ENCODE assay signal across 17 cellular contexts in genomic region chr9:14343236-14343947, GRCh38. TPM values are rescaled to one million over a fixed set of nuclear protein-coding genes. Genes with fewer than 3 reads are reported as not detected.
DNase-seq lines count a peak whose midpoint lies in the region; ATAC-seq and TF ChIP-seq lines count a peak whose summit lies in the region.
"Had no signal": no experiment of that assay in that cellular context is flagged by ENCODE, and none has a peak within 500 bp of the region (broad histone marks: within the 10 kb centered on the region; RNA-seq: fewer than 3 reads in every experiment).

No MANE protein-coding gene starts in this region.

- H3K27me3 Mint-ChIP-seq in CD8-positive, alpha-beta T cell (ENCODE audit: low read depth), result peaks cover 36% of the 10 kb centered on the region

- intact Hi-C loops in esophagus muscularis mucosa (cut with DNase I), result no loop called here
- intact Hi-C loops in CD8-positive, alpha-beta T cell (cut with DNase I, micrococcal nuclease), result loop anchor here in 1 of 2 experiments (10.0 kb wide), 1 partner anchor 59 kb away; no protein-coding TSS in a partner anchor

- CTCF ChIA-PET in RWPE1 (lab: Yijun Ruan, JAX), result no interaction called here
- CTCF ChIA-PET in CD8-positive, alpha-beta T cell (lab: Charles Lee), result no interaction called here

- 31% methylated on average over 4 of the region's 4 CpGs for WGBS in esophagus muscularis mucosa

- peak overlapping the region in 2 of 3 donors; percentile 80 to 81 for H3K9ac ChIP-seq in skeletal muscle tissue (ENCODE audit: low read depth in 1 of 3, low read length in 3 of 3)

- H3K36me3 Mint-ChIP-seq in CD8-positive, alpha-beta T cell, result no peaks in the 10 kb centered on the region
- H3K36me3 Mint-ChIP-seq: brain had no signal

- DNase-seq in DMS 273 (lab: John Stamatoyannopoulos, UW; ENCODE audit: unreplicated experiment), result peak; percentile 10
- DNase-seq in DMS 273 treated with DMSO at 0.1 percent for 48 hours (lab: John Stamatoyannopoulos, UW), result no peak
- peak; percentile 63 for DNase-seq in NCI-H2196 treated with DMSO at 0.1 percent for 48 hours (lab: John Stamatoyannopoulos, UW; ENCODE audit: unreplicated experiment)
- no peak for DNase-seq in esophagus muscularis mucosa (ENCODE audit: extremely low spot score)
- DNase-seq in NCI-H2107 (lab: John Stamatoyannopoulos, UW), result no peak
- no peak for DNase-seq in RWPE1 (ENCODE audit: low spot score)
- DNase-seq in CD8-positive, alpha-beta T cell, result no peak
- DNase-seq: activated CD8-positive, alpha-beta T cell treated with anti-CD3 and anti-CD28 coated beads, Interleukin-2, amount 10 ng/mL, durations not matched to agents 7 days and 5 days; activated gamma-delta T cell; NCI-H1048; SIG-M5; stimulated activated CD4-positive, alpha-beta T cell treated with anti-CD3 and anti-CD28 coated beads, Interleukin-4, amount 100 ng/mL, for 24 hours; T-helper 9 cell had no signal

- no peak overlapping the region for H3K27ac Mint-ChIP-seq in CD8-positive, alpha-beta T cell
- H3K27ac Mint-ChIP-seq: activated CD8-positive, alpha-beta T cell treated with anti-CD3 and anti-CD28 coated beads, Interleukin-2, amount 10 ng/mL, durations not matched to agents 7 days and 5 days; brain; nephron had no signal

- H3K9me3 ChIP-seq in esophagus muscularis mucosa (no peaks in the 10 kb centered on the region), skeletal muscle tissue (ENCODE audit: control insufficient read depth in 3 of 3, low read length in 3 of 3) (no peaks in the 10 kb centered on the region)
- H3K9me3 ChIP-seq in CD8-positive, alpha-beta T cell (ENCODE audit: low read length), result no peaks in the 10 kb centered on the region

- TF ChIP-seq CTCF in esophagus muscularis mucosa (IDR thresholded peaks at IDR 0.05) (no peak), RWPE1 (conservative IDR thresholded peaks at IDR 0.05; ENCODE audit: low read depth) (no peak)
- TF ChIP-seq CTCF in CD8-positive, alpha-beta T cell (IDR thresholded peaks at IDR 0.05), result no peak

- H3K4me3 Mint-ChIP-seq in CD8-positive, alpha-beta T cell, result no peak overlapping the region
- H3K4me3 Mint-ChIP-seq: activated CD8-positive, alpha-beta T cell treated with anti-CD3 and anti-CD28 coated beads, Interleukin-2, amount 10 ng/mL, durations not matched to agents 7 days and 5 days; brain; nephron had no signal

- H3K27me3 ChIP-seq in esophagus muscularis mucosa, result peaks cover 0 to 42% (median 17%) of the 10 kb centered on the region in 4 donors
- no peaks in the 10 kb centered on the region for H3K27me3 ChIP-seq in skeletal muscle tissue (ENCODE audit: control insufficient read depth in 3 of 3, insufficient read depth in 3 of 3, low read length in 3 of 3)
- H3K27me3 ChIP-seq in CD8-positive, alpha-beta T cell (ENCODE audit: insufficient read depth, low read length), result peaks cover 5% of the 10 kb centered on the region

- H3K36me3 ChIP-seq in esophagus muscularis mucosa, result no peaks in the 10 kb centered on the region
- no peaks in the 10 kb centered on the region for H3K36me3 ChIP-seq in skeletal muscle tissue (ENCODE audit: control insufficient read depth in 3 of 3, insufficient read depth in 3 of 3, low read length in 3 of 3)
- no peaks in the 10 kb centered on the region for H3K36me3 ChIP-seq in CD8-positive, alpha-beta T cell (ENCODE audit: insufficient read depth, low read length)

- H3K9me3 Mint-ChIP-seq in CD8-positive, alpha-beta T cell, result no peaks in the 10 kb centered on the region
- H3K9me3 Mint-ChIP-seq: brain, nephron had no signal

- no peak for TF ChIP-seq EP300 in esophagus muscularis mucosa (IDR thresholded peaks at IDR 0.05)

- H3K4me1 Mint-ChIP-seq in CD8-positive, alpha-beta T cell (ENCODE audit: low read depth), result peaks cover 3% of the 10 kb centered on the region

- POLR2A ChIA-PET in RWPE1 (lab: Yijun Ruan, JAX; ENCODE audit: low non-redundant PET), result no interaction called here
- POLR2A ChIA-PET in CD8-positive, alpha-beta T cell (lab: Charles Lee), result no interaction called here

- no peak for ATAC-seq in CD8-positive, alpha-beta T cell
- ATAC-seq: activated CD8-positive, alpha-beta T cell treated with anti-CD3 and anti-CD28 coated beads, Interleukin-2, amount 10 ng/mL, durations not matched to agents 7 days and 5 days had no signal

- H3K27ac ChIP-seq in esophagus muscularis mucosa (replicated peaks in 1 of 4) (peak overlapping the region; percentile 50 to 83 (median 61)), skeletal muscle tissue (ENCODE audit: low read depth, low read length) (peak overlapping the region; percentile 95), RWPE1 (no peak overlapping the region)
- no peak overlapping the region for H3K27ac ChIP-seq in CD8-positive, alpha-beta T cell (ENCODE audit: low read depth, low read length)
- H3K27ac ChIP-seq: 22Rv1 had no signal

- H3K4me3 ChIP-seq in esophagus muscularis mucosa (peak overlapping the region in 2 of 4 donors; percentile 35 to 47), skeletal muscle tissue (ENCODE audit: low read length in 3 of 3) (peak overlapping the region; percentile 68 to 77 (median 69))
- no peak overlapping the region for H3K4me3 ChIP-seq in CD8-positive, alpha-beta T cell (ENCODE audit: low read depth, low read length)

- peaks cover 34 to 79% (median 66%) of the 10 kb centered on the region in 4 donors for H3K4me1 ChIP-seq in esophagus muscularis mucosa
- peaks cover 20 to 36% (median 24%) of the 10 kb centered on the region in 3 donors for H3K4me1 ChIP-seq in skeletal muscle tissue (ENCODE audit: control insufficient read depth in 3 of 3, insufficient read depth in 3 of 3, low read length in 3 of 3)
- H3K4me1 ChIP-seq in CD8-positive, alpha-beta T cell (ENCODE audit: insufficient read depth, low read length), result no peaks in the 10 kb centered on the region

- no peak for TF ChIP-seq POLR2A in esophagus muscularis mucosa (IDR thresholded peaks at IDR 0.05; ENCODE audit: low read depth)

RNA-seq across cellular contexts. Expression of gene NFIB, which starts 29.5 kb away (rescaled TPM):
- total RNA-seq in esophagus muscularis mucosa (10 to 100 TPM; 38.1 to 64.4 (median 55.8) TPM), skeletal muscle tissue (95.0 TPM)
- not detected for total RNA-seq in CD8-positive, alpha-beta T cell
- total RNA-seq: activated CD8-positive, alpha-beta T cell treated with anti-CD3 and anti-CD28 coated beads, Interleukin-2, amount 10 ng/mL, durations not matched to agents 7 days and 5 days had no signal

Comparison
In these comparisons a context has a peak if more than half of its experiments do, and no peak if none do; other contexts are left out.
1. DNase-seq: peak in DMS 273 (single experiment) and NCI-H2196 treated with DMSO at 0.1 percent for 48 hours (single experiment); none in DMS 273 treated with DMSO at 0.1 percent for 48 hours (single experiment), esophagus muscularis mucosa (single experiment), NCI-H2107 (single experiment), RWPE1 (single experiment) and CD8-positive, alpha-beta T cell (0 of 7).
2. H3K27ac ChIP-seq: peak in esophagus muscularis mucosa (4 of 4) and skeletal muscle tissue (single experiment); none in RWPE1 (single experiment) and CD8-positive, alpha-beta T cell (single experiment).
3. RNA of gene NFIB, which starts 29.5 kb away (total RNA-seq): 95.0 TPM in skeletal muscle tissue (single experiment) and 38.1 to 64.4 TPM in esophagus muscularis mucosa; not detected in CD8-positive, alpha-beta T cell; every median in the first group is over 10 times any median in the second.